27 cellular contexts compared by ENCODE assay signal in genomic region chr16:87845213-87845612, GRCh38. TPM values are rescaled to one million over a fixed set of nuclear protein-coding genes. Genes with fewer than 3 reads are reported as not detected.
DNase-seq lines count a peak whose midpoint lies in the region; ATAC-seq, FAIRE-seq and TF ChIP-seq lines count a peak whose summit lies in the region.
"Had no signal": no experiment of that assay in that cellular context is flagged by ENCODE, and none has a peak within 500 bp of the region (broad histone marks: within the 10 kb centered on the region; RNA-seq: fewer than 3 reads in every experiment).

No MANE protein-coding gene starts in this region.

- H3K27me3 Mint-ChIP-seq in activated naive CD4-positive, alpha-beta T cell treated with anti-CD3 and anti-CD28 coated beads, Interleukin-2, amount 50 U/mL, for 24 hours: no peaks in the 10 kb centered on the region
- H3K27me3 Mint-ChIP-seq in activated naive CD4-positive, alpha-beta T cell treated with anti-CD3 and anti-CD28 coated beads for 36 hours (ENCODE audit: low read depth): no peaks in the 10 kb centered on the region
- H3K27me3 Mint-ChIP-seq: activated naive CD8-positive, alpha-beta T cell; brain; CD4-positive, CD25-positive, alpha-beta regulatory T cell had no signal

- H3K4me2 ChIP-seq in HepG2 (ENCODE audit: low read depth, low read length): no peak overlapping the region

- 88% methylated on average over 13 of the region's 13 CpGs for WGBS in HepG2 (ENCODE audit: low lambda C conversion rate)

- POLR2A ChIA-PET in RWPE1 (lab: Yijun Ruan, JAX; ENCODE audit: low non-redundant PET) (interaction anchor here (0.6 kb wide), 1 partner anchor 20 kb away, joined by 3 read pairs; no protein-coding TSS in a partner anchor), HepG2 (lab: Yijun Ruan, JAX) (interaction anchor here (2.4 to 9.4 kb wide), 3 partner anchors 11 to 55 kb away, joined by 17 to 399 read pairs (median 21); partner anchors contain the start of gene SLC7A5)

- TF ChIP-seq RAD21 in HepG2 (CRISPR knock-in tag; IDR thresholded peaks at IDR 0.05): no peak

- H3K79me2 ChIP-seq in HepG2 (ENCODE audit: insufficient read depth, low read length): peaks cover 75% of the 10 kb centered on the region

- H3K9me3 Mint-ChIP-seq in activated naive CD4-positive, alpha-beta T cell treated with anti-CD3 and anti-CD28 coated beads, Interleukin-2, amount 50 U/mL, for 24 hours: no peaks in the 10 kb centered on the region
- no peaks in the 10 kb centered on the region for H3K9me3 Mint-ChIP-seq in activated naive CD4-positive, alpha-beta T cell treated with anti-CD3 and anti-CD28 coated beads for 36 hours
- no peaks in the 10 kb centered on the region for H3K9me3 Mint-ChIP-seq in stimulated activated effector memory CD8-positive, alpha-beta T cell treated with anti-CD3 and anti-CD28 coated beads, Interleukin-12 subunit alpha, Interleukin-12 subunit beta, amount 100 ng/mL, for 72 hours
- H3K9me3 Mint-ChIP-seq: activated T-cell treated with anti-CD3 and anti-CD28 coated beads, Interleukin-2, amount 50 U/mL, for 4 hours; brain; CD4-positive, CD25-positive, alpha-beta regulatory T cell; nephron progenitor cell had no signal

- H3K27ac ChIP-seq in RWPE1 (peak overlapping the region; percentile 98), HepG2 (ENCODE audit: extremely low read length, insufficient read depth, low read length) (peak overlapping the region; percentile 98)
- H3K27ac ChIP-seq: coronary artery, vagina had no signal

- no peaks in the 10 kb centered on the region for H3K27me3 ChIP-seq in HepG2 (ENCODE audit: control insufficient read depth in 1 of 2, insufficient read depth in 2 of 2, low read length in 2 of 2)
- H3K27me3 ChIP-seq: vagina had no signal

- H3K9me3 ChIP-seq in HepG2 (ENCODE audit: low read length): no peaks in the 10 kb centered on the region
- H3K9me3 ChIP-seq: vagina had no signal

- peaks cover 20% of the 10 kb centered on the region; the same call in 1 of the 2 replicates for H4K20me1 ChIP-seq in HepG2 (ENCODE audit: insufficient read depth, low read length)

- peaks cover 50 to 67% of the 10 kb centered on the region in 2 experiments for H3K36me3 ChIP-seq in HepG2 (replicated peaks in 1 of 2; ENCODE audit: control insufficient read depth in 1 of 2, insufficient read depth in 2 of 2, low read length in 2 of 2)
- H3K36me3 ChIP-seq: vagina had no signal

- FAIRE-seq in HepG2 (lab: Jason Lieb, UNC): no peak
- FAIRE-seq: endothelial cell of umbilical vein, GM18507, islet of Langerhans had no signal

- intact Hi-C loops in activated naive CD4-positive, alpha-beta T cell treated with anti-CD3 and anti-CD28 coated beads for 36 hours (cut with micrococcal nuclease): no loop called here
- intact Hi-C loops in HepG2 (cut with micrococcal nuclease; ENCODE audit: unreplicated experiment): no loop called here

- TF ChIP-seq POLR2A in HepG2 (IDR thresholded peaks at IDR 0.05; ENCODE audit: insufficient read depth in 1 of 2, low read depth in 2 of 2, low read length in 2 of 2): no peak

- in situ Hi-C loops in HepG2 (cut with HindIII; ENCODE audit: extremely low pct_ligation_motif_present, low pct_unique_long_range_greater_than_20kb): no loop called here

- no peak for DNase-seq in activated naive CD4-positive, alpha-beta T cell treated with anti-CD3 and anti-CD28 coated beads for 36 hours
- DNase-seq in RWPE1 (ENCODE audit: low spot score) (no peak), HepG2 (ENCODE audit: low spot score) (no peak), DMS 273 (lab: John Stamatoyannopoulos, UW; ENCODE audit: unreplicated experiment) (no peak), NCI-H1694 (lab: John Stamatoyannopoulos, UW) (no peak)
- no peak for DNase-seq in stimulated activated effector memory CD8-positive, alpha-beta T cell treated with anti-CD3 and anti-CD28 coated beads, Interleukin-12 subunit alpha, Interleukin-12 subunit beta, amount 100 ng/mL, for 72 hours (ENCODE audit: low spot score in 2 of 2)
- DNase-seq in effector CD4-positive, alpha-beta T cell: no peak
- DNase-seq: ACHN; activated CD4-positive, alpha-beta T cell treated with anti-CD3 and anti-CD28 coated beads, Interleukin-2, amount 50 U/mL, for 4 hours; activated T-cell treated with anti-CD3 and anti-CD28 coated beads, Interleukin-2, amount 50 U/mL, for 4 hours; CD4-positive, CD25-positive, alpha-beta regulatory T cell; foreskin fibroblast; hippocampal formation; mammary epithelial cell; NCI-H1092; NCI-H2171 treated with DMSO at 0.1 percent for 48 hours; NCI-H69; nephron progenitor cell; SIG-M5 had no signal

- H2AFZ ChIP-seq in HepG2 (ENCODE audit: low read length): no peak overlapping the region

- H3K9ac ChIP-seq in HepG2 (ENCODE audit: insufficient read depth, low read depth, low read length): no peak overlapping the region

- BruUV-seq in HepG2 (replicated peaks; lab: Mats Ljungman, UMichigan): no TSS peak

- peaks cover 99% of the 10 kb centered on the region for H3K4me1 ChIP-seq in HepG2 (ENCODE audit: insufficient read depth, low read length)

- H3K4me3 Mint-ChIP-seq in activated naive CD4-positive, alpha-beta T cell treated with anti-CD3 and anti-CD28 coated beads, Interleukin-2, amount 50 U/mL, for 24 hours: no peak overlapping the region
- H3K4me3 Mint-ChIP-seq in activated naive CD4-positive, alpha-beta T cell treated with anti-CD3 and anti-CD28 coated beads for 36 hours: no peak overlapping the region
- no peak overlapping the region for H3K4me3 Mint-ChIP-seq in stimulated activated effector memory CD8-positive, alpha-beta T cell treated with anti-CD3 and anti-CD28 coated beads, Interleukin-12 subunit alpha, Interleukin-12 subunit beta, amount 100 ng/mL, for 72 hours
- H3K4me3 Mint-ChIP-seq: activated naive CD8-positive, alpha-beta T cell; activated T-cell treated with anti-CD3 and anti-CD28 coated beads, Interleukin-2, amount 50 U/mL, for 4 hours; brain; CD4-positive, CD25-positive, alpha-beta regulatory T cell; nephron progenitor cell had no signal

- TF ChIP-seq CTCF in RWPE1 (conservative IDR thresholded peaks at IDR 0.05; ENCODE audit: low read depth): no peak
- TF ChIP-seq CTCF in HepG2 (CRISPR knock-in tag; IDR thresholded peaks at IDR 0.05): no peak

- peaks cover 6% of the 10 kb centered on the region for H3K36me3 Mint-ChIP-seq in activated naive CD4-positive, alpha-beta T cell treated with anti-CD3 and anti-CD28 coated beads, Interleukin-2, amount 50 U/mL, for 24 hours
- H3K36me3 Mint-ChIP-seq in activated naive CD4-positive, alpha-beta T cell treated with anti-CD3 and anti-CD28 coated beads for 36 hours (ENCODE audit: low read depth): peaks cover 61% of the 10 kb centered on the region
- peaks cover 100% of the 10 kb centered on the region for H3K36me3 Mint-ChIP-seq in stimulated activated effector memory CD8-positive, alpha-beta T cell treated with anti-CD3 and anti-CD28 coated beads, Interleukin-12 subunit alpha, Interleukin-12 subunit beta, amount 100 ng/mL, for 72 hours
- H3K36me3 Mint-ChIP-seq: activated naive CD8-positive, alpha-beta T cell; CD4-positive, CD25-positive, alpha-beta regulatory T cell had no signal

- TF ChIP-seq EP300 in HepG2 (IDR thresholded peaks at IDR 0.05; ENCODE audit: low read depth in 2 of 2, low read length in 2 of 2) (no peak), HepG2 (CRISPR knock-in tag; IDR thresholded peaks at IDR 0.05; ENCODE audit: borderline replicate concordance) (no peak)

- no peak for ATAC-seq in HepG2
- peak; percentile 35 for ATAC-seq in stimulated activated effector memory CD8-positive, alpha-beta T cell treated with anti-CD3 and anti-CD28 coated beads, Interleukin-12 subunit alpha, Interleukin-12 subunit beta, amount 100 ng/mL, for 72 hours
- ATAC-seq: activated T-cell treated with anti-CD3 and anti-CD28 coated beads, Interleukin-2, amount 50 U/mL, for 4 hours had no signal

- H3K4me3 ChIP-seq in HepG2 (replicated peaks in 1 of 3; ENCODE audit: insufficient read depth in 1 of 3, low read depth in 2 of 3, low read length in 3 of 3): no peak overlapping the region
- H3K4me3 ChIP-seq: coronary artery, vagina had no signal

- CTCF ChIA-PET in activated naive CD4-positive, alpha-beta T cell treated with anti-CD3 and anti-CD28 coated beads for 36 hours (lab: Charles Lee): interaction anchor here (0.8 to 2.8 kb wide), 2 partner anchors 26 to 66 kb away, joined by 4 to 9 read pairs; no protein-coding TSS in a partner anchor
- CTCF ChIA-PET in RWPE1 (lab: Yijun Ruan, JAX): interaction anchor here (0.7 to 2.1 kb wide), 4 partner anchors 26 to 76 kb away, joined by 3 to 6 read pairs (median 4); no protein-coding TSS in a partner anchor
- CTCF ChIA-PET in HepG2 (lab: Yijun Ruan, JAX; ENCODE audit: low intra/inter-chr PET ratio, low total read pairs): no interaction called here

- H3K4me1 Mint-ChIP-seq in activated naive CD4-positive, alpha-beta T cell treated with anti-CD3 and anti-CD28 coated beads, Interleukin-2, amount 50 U/mL, for 24 hours: peaks cover 18% of the 10 kb centered on the region
- H3K4me1 Mint-ChIP-seq in activated naive CD4-positive, alpha-beta T cell treated with anti-CD3 and anti-CD28 coated beads for 36 hours (ENCODE audit: low read depth): peaks cover 29% of the 10 kb centered on the region
- H3K4me1 Mint-ChIP-seq in stimulated activated effector memory CD8-positive, alpha-beta T cell treated with anti-CD3 and anti-CD28 coated beads, Interleukin-12 subunit alpha, Interleukin-12 subunit beta, amount 100 ng/mL, for 72 hours: peaks cover 44% of the 10 kb centered on the region

- H3K27ac Mint-ChIP-seq in activated naive CD4-positive, alpha-beta T cell treated with anti-CD3 and anti-CD28 coated beads, Interleukin-2, amount 50 U/mL, for 24 hours: peak overlapping the region; percentile 41
- H3K27ac Mint-ChIP-seq in activated naive CD4-positive, alpha-beta T cell treated with anti-CD3 and anti-CD28 coated beads for 36 hours: no peak overlapping the region
- peak overlapping the region; percentile 52 for H3K27ac Mint-ChIP-seq in stimulated activated effector memory CD8-positive, alpha-beta T cell treated with anti-CD3 and anti-CD28 coated beads, Interleukin-12 subunit alpha, Interleukin-12 subunit beta, amount 100 ng/mL, for 72 hours

RNA-seq across cellular contexts. Expression of gene SLC7A5, which starts 24.1 kb away (rescaled TPM):
- 100 to 1,000 TPM; 343 to 346 TPM for total RNA-seq in activated naive CD4-positive, alpha-beta T cell treated with anti-CD3 and anti-CD28 coated beads for 36 hours
- total RNA-seq in HepG2 (2016; rRNA removed; fragmentation: Illumina TruSeq; extraction: Trizol): 84.4 and 155 TPM in 2 replicates
- 20.4 and 21.0 TPM in 2 replicates for total RNA-seq in HepG2 (2016; cell fraction: cytosol; rRNA removed; fragmentation: Illumina TruSeq; extraction: Trizol; ENCODE audit: low read depth)
- total RNA-seq in HepG2 (2016; cell fraction: insoluble cytoplasmic fraction; rRNA removed; fragmentation: Illumina TruSeq; extraction: Trizol): 65.4 and 165 TPM in 2 replicates
- total RNA-seq in HepG2 (2016; cell fraction: membrane; rRNA removed; fragmentation: Illumina TruSeq; extraction: Trizol): 76.8 and 82.0 TPM in 2 replicates
- total RNA-seq in HepG2 (2016; cell fraction: nucleus; rRNA removed; fragmentation: Illumina TruSeq; extraction: Trizol): 144 and 171 TPM in 2 replicates
- polyA plus RNA-seq in HepG2 (2011; rRNA removed): 79.6 and 84.0 TPM in 2 replicates
- polyA plus RNA-seq in HepG2 (2011; cell fraction: cytosol; rRNA removed): 58.4 and 80.8 TPM in 2 replicates
- polyA plus RNA-seq in HepG2 (2011; cell fraction: nucleus; rRNA removed): 118 and 147 TPM in 2 replicates
- polyA plus RNA-seq in HepG2 (2012): 135 and 207 TPM in 2 replicates
- polyA plus RNA-seq in HepG2 (2016; cell fraction: cytosol; fragmentation: Illumina TruSeq; extraction: Trizol; ENCODE audit: low read depth): 17.8 and 19.1 TPM in 2 replicates
- 93.2 and 121 TPM in 2 replicates for polyA plus RNA-seq in HepG2 (2016; cell fraction: insoluble cytoplasmic fraction; fragmentation: Illumina TruSeq; extraction: Trizol; ENCODE audit: low read depth)
- polyA plus RNA-seq in HepG2 (2016; cell fraction: membrane; fragmentation: Illumina TruSeq; extraction: Trizol; ENCODE audit: low read depth): 56.5 and 59.3 TPM in 2 replicates
- 307 and 313 TPM in 2 replicates for polyA plus RNA-seq in HepG2 (2016; cell fraction: nucleus; fragmentation: Illumina TruSeq; extraction: Trizol; ENCODE audit: insufficient read depth, low read depth)
- 157 and 170 TPM in 2 replicates for polyA minus RNA-seq in HepG2 (2011; rRNA and poly(A)+ RNA removed; ENCODE audit: low replicate concordance)
- 88.7 and 88.8 TPM in 2 replicates for polyA minus RNA-seq in HepG2 (2011; cell fraction: cytosol; rRNA and poly(A)+ RNA removed)
- polyA minus RNA-seq in HepG2 (2011; cell fraction: nucleus; rRNA and poly(A)+ RNA removed): 35.7 and 42.5 TPM in 2 replicates
